8 cellular contexts compared by ENCODE assay signal in genomic region chr17:16491703-16492612, GRCh38. TPM values are rescaled to one million over a fixed set of nuclear protein-coding genes. Genes with fewer than 3 reads are reported as not detected.
DNase-seq lines count a peak whose midpoint lies in the region; ATAC-seq and TF ChIP-seq lines count a peak whose summit lies in the region.

Gene LRRC75A (minus strand): TSS chr17:16492193. CDS start chr17:16491990, 203 bp downstream.

- intact Hi-C loops in thyroid gland (cut with DNase I) = no loop called here

- ATAC-seq in GM21360 (IDR thresholded peaks at IDR 0.05; ENCODE audit: unreplicated experiment) = peak; percentile 69

- H3K36me3 ChIP-seq in NT2/D1 (ENCODE audit: insufficient read depth, insufficient read length, low read length) = no peaks in the 10 kb centered on the region
- H3K36me3 ChIP-seq in thyroid gland = no peaks in the 10 kb centered on the region

- H3K4me3 ChIP-seq in NT2/D1 (ENCODE audit: insufficient read length, low read depth) = peak within 1 kb of the TSS; percentile 48
- H3K4me3 ChIP-seq in thyroid gland (replicated peaks in 1 of 3) = peak within 1 kb of the TSS; percentile 21 to 44 (median 23)

- DNase-seq in AG08396 (ENCODE audit: low spot score) (peak; percentile 91), NT2/D1 (ENCODE audit: low read depth, low spot score) (no peak), germinal center (ENCODE audit: low spot score) (peak; percentile 85), nucleus accumbens (lab: John Stamatoyannopoulos, UW) (peak in 31 of 56 donors; percentile 5 to 83 (median 37)), thyroid gland (peak; percentile 48 to 53), G401 (ENCODE audit: low spot score) (no peak)
- DNase-seq in activated effector memory CD4-positive, alpha-beta T cell treated with Interleukin-2 at 50 U/mL for 16 hours = peak; percentile 43

- H3K9ac ChIP-seq in NT2/D1 (ENCODE audit: insufficient read length, low read depth) = peak within 1 kb of the TSS; percentile 67

- no peak for TF ChIP-seq CTCF in thyroid gland (IDR thresholded peaks at IDR 0.05)

- TF ChIP-seq POLR2A in thyroid gland (IDR thresholded peaks at IDR 0.05) = no peak

- H3K4me1 ChIP-seq in NT2/D1 (ENCODE audit: insufficient read depth, insufficient read length) (peaks cover 15% of the 10 kb centered on the region), thyroid gland (peaks cover 10 to 38% of the 10 kb centered on the region in 2 donors)

- H3K27ac ChIP-seq in thyroid gland = no peak within 1 kb of the TSS

- H3K9me3 ChIP-seq in NT2/D1 (ENCODE audit: insufficient read depth, low read length) (no peaks in the 10 kb centered on the region), thyroid gland (no peaks in the 10 kb centered on the region)

- in situ Hi-C loops in G401 (cut with HindIII; ENCODE audit: low sequenced_read_pairs) = no loop called here

- H3K27me3 ChIP-seq in NT2/D1 (ENCODE audit: insufficient read depth, insufficient read length) (peaks cover 41% of the 10 kb centered on the region), thyroid gland (no peaks in the 10 kb centered on the region)

- 2% methylated on average over 11 of the region's 134 CpGs; no CpG with 5 or more reads in 1 of the 2 donors for WGBS in thyroid gland, 2 donors

RNA-seq across cellular contexts. Expression of gene LRRC75A, which starts in this region (rescaled TPM):
- total RNA-seq in thyroid gland = 10 to 100 TPM in 1 of 4 donors, 1 to 10 TPM in 3; 4.0 to 16.7 (median 7.8) TPM
- 0.24 and 0.86 TPM in 2 replicates for total RNA-seq in G401 (2014; rRNA removed; shearing (Covaris generic))

Comparison
In these comparisons a context has a peak if more than half of its experiments do, and no peak if none do; other contexts are left out.
1. DNase-seq: peak in AG08396 (single experiment), activated effector memory CD4-positive, alpha-beta T cell treated with Interleukin-2 at 50 U/mL for 16 hours (single experiment), germinal center (single experiment), nucleus accumbens (31 of 56) and thyroid gland (2 of 2); none in NT2/D1 (single experiment) and G401 (single experiment).